1 cellular context compared by ENCODE assay signal in genomic region chr19:9834726-9835506, GRCh38.
TF ChIP-seq lines count a peak whose summit lies in the region.

PIN1 (plus strand) TSS chr19:9835318; CDS start chr19:9835345, 27 bp downstream.

TF ChIP-seq in HepG2, 621 proteins besides CTCF, POLR2A, EP300 and RAD21 (continued from another document):
- TF ChIP-seq KLF16 (CRISPR knock-in tag; IDR thresholded peaks at IDR 0.05) (peak in 1 of 2 experiments; percentile 16; a peak in 1 of 4 replicates), POGZ (CRISPR knock-in tag; IDR thresholded peaks at IDR 0.05) (no peak), ZKSCAN1 (IDR thresholded peaks at IDR 0.05; ENCODE audit: low read length) (no peak), DDIT3 (CRISPR knock-in tag; IDR thresholded peaks at IDR 0.05) (no peak), HIVEP1 (CRISPR knock-in tag; IDR thresholded peaks at IDR 0.05) (peak; percentile 25; the same call in 1 of the 2 replicates), HOMEZ (CRISPR knock-in tag; IDR thresholded peaks at IDR 0.05; ENCODE audit: low read depth) (peak; percentile 47; the same call in 1 of the 2 replicates), YY1 (IDR thresholded peaks at IDR 0.05; ENCODE audit: insufficient read depth, insufficient replicate concordance, low read depth, low read length) (peak; percentile 95), ELF1 (CRISPR knock-in tag; IDR thresholded peaks at IDR 0.05) (peak; percentile 54; the same call in 1 of the 2 replicates), ZBTB7B (CRISPR knock-in tag; IDR thresholded peaks at IDR 0.05) (peak; percentile 66), MIXL1 (CRISPR knock-in tag; IDR thresholded peaks at IDR 0.05) (peak; percentile 22; the same call in 1 of the 2 replicates), ZBTB2 (CRISPR knock-in tag; IDR thresholded peaks at IDR 0.05; ENCODE audit: low read depth) (no peak), SRSF1 (optimal IDR thresholded peaks at IDR 0.05; ENCODE audit: low read depth, low read length) (peak; percentile 49), ZNF280B (CRISPR knock-in tag; IDR thresholded peaks at IDR 0.05; ENCODE audit: borderline replicate concordance) (0 out of 2 replicates have a peak, but pooled peaks have one; percentile 17), ZNF580 (CRISPR knock-in tag; IDR thresholded peaks at IDR 0.05; ENCODE audit: borderline replicate concordance, low read depth) (no peak), BATF2 (CRISPR knock-in tag; IDR thresholded peaks at IDR 0.05) (no peak)
